Comparison of ENCODE assay signal across 8 cellular contexts in genomic region chr6:37791156-37791919, GRCh38. TPM values are rescaled to one million over a fixed set of nuclear protein-coding genes. Genes with fewer than 3 reads are reported as not detected.
DNase-seq lines count a peak whose midpoint lies in the region; ATAC-seq and TF ChIP-seq lines count a peak whose summit lies in the region.

No MANE protein-coding gene starts in this region.

- H3K4me3 ChIP-seq in AG09309 (ENCODE audit: control insufficient read depth, low read depth, low read length): no peak overlapping the region
- H3K4me3 ChIP-seq in WI38 (ENCODE audit: low read depth, low read length): no peak overlapping the region
- H3K4me3 ChIP-seq in breast epithelium: no peak overlapping the region

- TF ChIP-seq POLR2A in breast epithelium (IDR thresholded peaks at IDR 0.05): no peak

- H3K4me1 ChIP-seq in breast epithelium: no peaks in the 10 kb centered on the region

- no peaks in the 10 kb centered on the region for H3K9me3 ChIP-seq in breast epithelium

- no peaks in the 10 kb centered on the region for H3K36me3 ChIP-seq in breast epithelium

- peak; percentile 92 for DNase-seq in AG09309 (ENCODE audit: low read depth)
- peak; percentile 91 for DNase-seq in NCI-H2227 treated with DMSO at 0.1 percent for 48 hours (lab: John Stamatoyannopoulos, UW)
- DNase-seq in breast epithelium (ENCODE audit: low spot score in 2 of 2): peak; percentile 88 to 92
- DNase-seq in inferior parietal cortex (ENCODE audit: extremely low spot score): peak; percentile 92
- peak; percentile 92 for DNase-seq in stimulated activated CD4-positive, alpha-beta T cell treated with anti-CD3 and anti-CD28 coated beads, Interleukin-15, amount 100 ng/mL, for 24 hours

- ATAC-seq in GM18909 (IDR thresholded peaks at IDR 0.05; ENCODE audit: poor library complexity, unreplicated experiment): peak; percentile 91
- ATAC-seq in HG03280 (IDR thresholded peaks at IDR 0.05; ENCODE audit: unreplicated experiment): peak; percentile 95

- no peak overlapping the region for H3K27ac ChIP-seq in breast epithelium

- H3K27me3 ChIP-seq in breast epithelium: no peaks in the 10 kb centered on the region

- intact Hi-C loops in breast epithelium (cut with DNase I; ENCODE audit: low total_unique reads): no loop called here

- peak; percentile 97 for TF ChIP-seq CTCF in AG09309 (IDR thresholded peaks at IDR 0.05; ENCODE audit: control insufficient read depth, insufficient read depth, low read depth, low read length, missing control alignments)
- TF ChIP-seq CTCF in WI38 (IDR thresholded peaks at IDR 0.05; ENCODE audit: low read depth, low read length): peak; percentile 96
- peak; percentile 88 to 95 (median 93) for TF ChIP-seq CTCF in breast epithelium (IDR thresholded peaks at IDR 0.05)

RNA-seq across cellular contexts. Expression of gene ZFAND3, which starts 28.2 kb away (rescaled TPM):
- total RNA-seq in breast epithelium: 10 to 100 TPM; 34.1 to 53.0 (median 36.0) TPM
